26 cellular contexts compared by ENCODE assay signal in genomic region chr4:172709376-172709775, GRCh38.
DNase-seq lines count a peak whose midpoint lies in the region; ATAC-seq and TF ChIP-seq lines count a peak whose summit lies in the region.
"Had no signal": no experiment of that assay in that cellular context is flagged by ENCODE, and none has a peak within 500 bp of the region (broad histone marks: within the 10 kb centered on the region; RNA-seq: fewer than 3 reads in every experiment).

No MANE protein-coding gene starts in this region.

- intact Hi-C loops in Caco-2 (cut with micrococcal nuclease; ENCODE audit: unreplicated experiment) = no loop called here

- H3K4me1 ChIP-seq in Caco-2 = 0 out of 2 replicates have a peak, but pooled peaks cover 5% of the 10 kb centered on the region
- H3K4me1 ChIP-seq: gastroesophageal sphincter, HAP-1, vagina had no signal

- no peak overlapping the region; the same call in 1 of the 2 replicates for H3K27ac Mint-ChIP-seq in WTC11
- H3K27ac Mint-ChIP-seq in Caco-2 (ENCODE audit: unreplicated experiment) = no peak overlapping the region
- H3K27ac Mint-ChIP-seq: activated CD4-positive, alpha-beta T cell treated with anti-CD3 and anti-CD28 coated beads, Interleukin-2, amount 10 ng/mL, durations not matched to agents 7 days and 5 days; activated T-cell treated with anti-CD3 and anti-CD28 coated beads, Interleukin-2, amount 50 U/mL, for 72 hours; naive B cell; stimulated activated naive CD8-positive, alpha-beta T cell treated with anti-CD3 and anti-CD28 coated beads, Interleukin-15, Interleukin-2, amounts not matched to agents 100 ng/mL and 50 ng/mL, for 24 hours had no signal

- no peaks in the 10 kb centered on the region for H3K36me3 ChIP-seq in Caco-2 (ENCODE audit: control insufficient read depth, insufficient read depth, low read length)
- H3K36me3 ChIP-seq: gastroesophageal sphincter, HAP-1, thoracic aorta, vagina, WERI-Rb-1 had no signal

- CTCF ChIA-PET in WTC11 (lab: Charles Lee) (no interaction called here), Caco-2 (lab: Charles Lee) (no interaction called here)

- H3K9me3 Mint-ChIP-seq in WTC11 = peaks cover 25% of the 10 kb centered on the region
- peaks cover 38% of the 10 kb centered on the region for H3K9me3 Mint-ChIP-seq in Caco-2 (ENCODE audit: unreplicated experiment)

- POLR2A ChIA-PET in WTC11 (lab: Charles Lee) = no interaction called here
- POLR2A ChIA-PET in Caco-2 (lab: Charles Lee) = no interaction called here

- peak; percentile 84 for DNase-seq in COR-L47 (lab: John Stamatoyannopoulos, UW)
- peak; percentile 60 for DNase-seq in NCI-H1105 treated with DMSO at 0.1 percent for 48 hours (lab: John Stamatoyannopoulos, UW)
- peak; percentile 69 for DNase-seq in NCI-H345 treated with DMSO at 0.1 percent for 48 hours (lab: John Stamatoyannopoulos, UW; ENCODE audit: unreplicated experiment)
- DNase-seq in WTC11 (ENCODE audit: low spot score) = peak; percentile 19
- no peak for DNase-seq in NCI-H526 treated with DMSO at 0.1 percent for 48 hours (lab: John Stamatoyannopoulos, UW)
- DNase-seq in midbrain (lab: John Stamatoyannopoulos, UW) = no peak
- no peak for DNase-seq in Caco-2
- DNase-seq: activated CD4-positive, alpha-beta T cell treated with anti-CD3 and anti-CD28 coated beads, Interleukin-2, amount 10 ng/mL, durations not matched to agents 7 days and 5 days; activated naive CD4-positive, alpha-beta T cell; activated T-cell treated with anti-CD3 and anti-CD28 coated beads, Interleukin-2, amount 50 U/mL, for 72 hours; dermis blood vessel endothelial cell; hippocampal formation; naive B cell; NCI-H1092; NCI-H2171 treated with DMSO at 0.1 percent for 48 hours; NCI-H82; occipital lobe; WERI-Rb-1 had no signal

- H3K9me3 ChIP-seq in Caco-2 = peaks cover 13% of the 10 kb centered on the region
- H3K9me3 ChIP-seq: vagina had no signal

- H3K36me3 Mint-ChIP-seq in WTC11 (peaks cover 22% of the 10 kb centered on the region), Caco-2 (ENCODE audit: insufficient read depth, unreplicated experiment) (peaks cover 12% of the 10 kb centered on the region)
- H3K36me3 Mint-ChIP-seq: naive B cell had no signal

- peak; percentile 93 for ATAC-seq in WTC11
- ATAC-seq in GM18502 (IDR thresholded peaks at IDR 0.05; ENCODE audit: poor library complexity, unreplicated experiment) = no peak
- ATAC-seq: activated T-cell treated with anti-CD3 and anti-CD28 coated beads, Interleukin-2, amount 50 U/mL, for 72 hours; gastroesophageal sphincter had no signal

- BruUV-seq in Caco-2 (replicated peaks; lab: Mats Ljungman, UMichigan) = no TSS peak

- no peak for TF ChIP-seq CTCF in WTC11 (IDR thresholded peaks at IDR 0.05)
- TF ChIP-seq CTCF in Caco-2 (IDR thresholded peaks at IDR 0.05; ENCODE audit: insufficient read depth in 1 of 2, low read depth in 1 of 2, low read length in 1 of 2, severe bottlenecking in 1 of 2, unreplicated experiment in 1 of 2) = no peak

- no peak overlapping the region for H3K4me3 ChIP-seq in Caco-2 (ENCODE audit: low read depth, low read length)
- H3K4me3 ChIP-seq: gastroesophageal sphincter, HAP-1, skin epidermis, thoracic aorta, vagina had no signal

- H3K27me3 ChIP-seq in Caco-2 (replicated peaks; ENCODE audit: control insufficient read depth, insufficient read depth, low read length) = no peaks in the 10 kb centered on the region
- H3K27me3 ChIP-seq: gastroesophageal sphincter, vagina had no signal

- H3K4me1 Mint-ChIP-seq in WTC11 (peaks cover 27% of the 10 kb centered on the region), Caco-2 (ENCODE audit: low read depth, unreplicated experiment) (no peaks in the 10 kb centered on the region)
- H3K4me1 Mint-ChIP-seq: activated CD4-positive, alpha-beta T cell treated with anti-CD3 and anti-CD28 coated beads, Interleukin-2, amount 10 ng/mL, durations not matched to agents 7 days and 5 days; central memory CD8-positive, alpha-beta T cell; naive B cell had no signal

- peaks cover 29% of the 10 kb centered on the region for H3K27me3 Mint-ChIP-seq in WTC11 (ENCODE audit: low read depth)
- no peaks in the 10 kb centered on the region for H3K27me3 Mint-ChIP-seq in Caco-2 (ENCODE audit: insufficient read depth, unreplicated experiment)
- H3K27me3 Mint-ChIP-seq: activated CD4-positive, alpha-beta T cell treated with anti-CD3 and anti-CD28 coated beads, Interleukin-2, amount 10 ng/mL, durations not matched to agents 7 days and 5 days; central memory CD8-positive, alpha-beta T cell; naive B cell; stimulated activated naive CD8-positive, alpha-beta T cell treated with anti-CD3 and anti-CD28 coated beads, Interleukin-15, Interleukin-2, amounts not matched to agents 100 ng/mL and 50 ng/mL, for 24 hours had no signal

- H3K4me3 Mint-ChIP-seq in WTC11 (no peak overlapping the region; the same call in 1 of the 2 replicates), Caco-2 (ENCODE audit: unreplicated experiment) (no peak overlapping the region)
- H3K4me3 Mint-ChIP-seq: activated CD4-positive, alpha-beta T cell treated with anti-CD3 and anti-CD28 coated beads, Interleukin-2, amount 10 ng/mL, durations not matched to agents 7 days and 5 days; activated T-cell treated with anti-CD3 and anti-CD28 coated beads, Interleukin-2, amount 50 U/mL, for 72 hours; central memory CD8-positive, alpha-beta T cell; naive B cell; stimulated activated naive CD8-positive, alpha-beta T cell treated with anti-CD3 and anti-CD28 coated beads, Interleukin-15, Interleukin-2, amounts not matched to agents 100 ng/mL and 50 ng/mL, for 24 hours had no signal

TF ChIP-seq in WTC11, 78 proteins besides CTCF, POLR2A, EP300 and RAD21 (continues in another document):
- no peak for TF ChIP-seq ZNF671 (CRISPR knock-in tag; IDR thresholded peaks at IDR 0.05)
- TF ChIP-seq ERG (CRISPR knock-in tag; IDR thresholded peaks at IDR 0.05) = no peak
- no peak for TF ChIP-seq ATF3 (CRISPR knock-in tag; conservative IDR thresholded peaks at IDR 0.05)
- TF ChIP-seq AR (CRISPR knock-in tag; IDR thresholded peaks at IDR 0.05) = no peak
- TF ChIP-seq IRF2 (CRISPR knock-in tag; IDR thresholded peaks at IDR 0.05; ENCODE audit: borderline replicate concordance, low read depth) = no peak
- TF ChIP-seq TEAD1 (CRISPR knock-in tag; IDR thresholded peaks at IDR 0.05) = no peak
- no peak for TF ChIP-seq MLX (CRISPR knock-in tag; IDR thresholded peaks at IDR 0.05)

Comparison
In these comparisons a context has a peak if more than half of its experiments do, and no peak if none do; other contexts are left out.
1. DNase-seq: peak in COR-L47 (single experiment), NCI-H1105 treated with DMSO at 0.1 percent for 48 hours (single experiment), NCI-H345 treated with DMSO at 0.1 percent for 48 hours (single experiment) and WTC11 (single experiment); none in NCI-H526 treated with DMSO at 0.1 percent for 48 hours (single experiment), midbrain (single experiment) and Caco-2 (0 of 2).